Comparison of ENCODE assay signal across 24 cellular contexts in genomic region chr20:41573955-41574354, GRCh38. TPM values are rescaled to one million over a fixed set of nuclear protein-coding genes. Genes with fewer than 3 reads are reported as not detected.
DNase-seq lines count a peak whose midpoint lies in the region; ATAC-seq, FAIRE-seq and TF ChIP-seq lines count a peak whose summit lies in the region.
"Had no signal": no experiment of that assay in that cellular context is flagged by ENCODE, and none has a peak within 500 bp of the region (broad histone marks: within the 10 kb centered on the region; RNA-seq: fewer than 3 reads in every experiment).

No MANE protein-coding gene starts in this region.

- no peak overlapping the region for H3K9ac ChIP-seq in HepG2 (ENCODE audit: insufficient read depth, low read depth, low read length)
- no peak overlapping the region for H3K9ac ChIP-seq in OCI-LY3 (ENCODE audit: low read length)

- intact Hi-C loops in HepG2 (cut with micrococcal nuclease; ENCODE audit: unreplicated experiment) (no loop called here), right lobe of liver (cut with DNase I) (no loop called here), stomach (cut with DNase I; ENCODE audit: low total_unique reads) (no loop called here)

- FAIRE-seq in HepG2 (lab: Jason Lieb, UNC) = no peak
- FAIRE-seq: GM18507, islet of Langerhans had no signal

- no peaks in the 10 kb centered on the region for H3K27me3 ChIP-seq in HepG2 (ENCODE audit: control insufficient read depth in 1 of 2, insufficient read depth in 2 of 2, low read length in 2 of 2)
- no peaks in the 10 kb centered on the region for H3K27me3 ChIP-seq in right lobe of liver
- H3K27me3 ChIP-seq in OCI-LY3 (ENCODE audit: low read depth, low read length) = no peaks in the 10 kb centered on the region
- no peaks in the 10 kb centered on the region for H3K27me3 ChIP-seq in stomach
- H3K27me3 ChIP-seq: transverse colon had no signal

- H2AFZ ChIP-seq in HepG2 (ENCODE audit: low read length) = no peak overlapping the region
- H2AFZ ChIP-seq in OCI-LY3 (ENCODE audit: low read depth, low read length) = no peak overlapping the region

- H3K9me3 ChIP-seq in HepG2 (ENCODE audit: low read length) (peaks cover 10% of the 10 kb centered on the region), right lobe of liver (no peaks in the 10 kb centered on the region), OCI-LY3 (ENCODE audit: insufficient read depth, low read length) (no peaks in the 10 kb centered on the region), stomach (peaks cover 0 to 9% (median 0%) of the 10 kb centered on the region in 4 donors)
- H3K9me3 ChIP-seq: transverse colon had no signal

- ATAC-seq in HepG2 (no peak), right lobe of liver (no peak)
- ATAC-seq in effector memory CD8-positive, alpha-beta T cell (replicated peaks) = no peak
- ATAC-seq in activated T-cell treated with anti-CD3 and anti-CD28 coated beads, Interleukin-2, amount 50 U/mL, for 72 hours (replicated peaks in 1 of 2) = no peak
- ATAC-seq: PC-3 had no signal

- H3K4me1 ChIP-seq in HepG2 (ENCODE audit: insufficient read depth, low read length) (peaks cover 62% of the 10 kb centered on the region), right lobe of liver (peaks cover 0 to 30% (median 9%) of the 10 kb centered on the region in 4 donors), OCI-LY3 (ENCODE audit: low read length) (peaks cover 12% of the 10 kb centered on the region), stomach (peaks cover 0 to 96% (median 60%) of the 10 kb centered on the region in 4 donors)

- H3K27ac ChIP-seq in HepG2 (ENCODE audit: extremely low read length, insufficient read depth, low read length) (no peak overlapping the region), right lobe of liver (no peak overlapping the region), OCI-LY3 (ENCODE audit: low read length) (no peak overlapping the region), stomach (peak overlapping the region in 1 of 5 donors; percentile 14)
- H3K27ac ChIP-seq: transverse colon had no signal

- BruUV-seq in HepG2 (replicated peaks; lab: Mats Ljungman, UMichigan) = no TSS peak

- no peak for TF ChIP-seq EP300 in HepG2 (IDR thresholded peaks at IDR 0.05; ENCODE audit: low read depth in 2 of 2, low read length in 2 of 2)
- TF ChIP-seq EP300 in HepG2 (CRISPR knock-in tag; IDR thresholded peaks at IDR 0.05; ENCODE audit: borderline replicate concordance) = no peak
- TF ChIP-seq EP300 in stomach (IDR thresholded peaks at IDR 0.05) = no peak

- H3K27me3 Mint-ChIP-seq in effector memory CD8-positive, alpha-beta T cell = no peaks in the 10 kb centered on the region
- no peaks in the 10 kb centered on the region for H3K27me3 Mint-ChIP-seq in activated T-cell treated with anti-CD3 and anti-CD28 coated beads, Interleukin-2, amount 50 U/mL, for 72 hours (ENCODE audit: low read depth)

- H3K9me3 Mint-ChIP-seq in effector memory CD8-positive, alpha-beta T cell = no peaks in the 10 kb centered on the region
- peaks cover 1 to 3% of the 10 kb centered on the region in 2 donors for H3K9me3 Mint-ChIP-seq in activated T-cell treated with anti-CD3 and anti-CD28 coated beads, Interleukin-2, amount 50 U/mL, for 72 hours

- H3K36me3 Mint-ChIP-seq in effector memory CD8-positive, alpha-beta T cell (ENCODE audit: insufficient read depth) = peaks cover 6% of the 10 kb centered on the region
- H3K36me3 Mint-ChIP-seq in activated T-cell treated with anti-CD3 and anti-CD28 coated beads, Interleukin-2, amount 50 U/mL, for 72 hours (ENCODE audit: insufficient read depth in 2 of 2) = peaks cover 0 to 3% of the 10 kb centered on the region in 2 donors

- no peak for TF ChIP-seq RAD21 in HepG2 (CRISPR knock-in tag; IDR thresholded peaks at IDR 0.05)

- CTCF ChIA-PET in HepG2 (lab: Yijun Ruan, JAX; ENCODE audit: low intra/inter-chr PET ratio, low total read pairs) = no interaction called here

- peaks cover 46% of the 10 kb centered on the region for H4K20me1 ChIP-seq in HepG2 (ENCODE audit: insufficient read depth, low read length)
- peaks cover 66% of the 10 kb centered on the region for H4K20me1 ChIP-seq in OCI-LY3 (ENCODE audit: insufficient read depth, low read length)

- H3K36me3 ChIP-seq in HepG2 (replicated peaks in 1 of 2; ENCODE audit: control insufficient read depth in 1 of 2, insufficient read depth in 2 of 2, low read length in 2 of 2) (no peaks in the 10 kb centered on the region), right lobe of liver (no peaks in the 10 kb centered on the region), OCI-LY3 (replicated peaks; ENCODE audit: low read depth, low read length) (peaks cover 6% of the 10 kb centered on the region), stomach (no peaks in the 10 kb centered on the region)
- H3K36me3 ChIP-seq: transverse colon had no signal

- no peak for TF ChIP-seq POLR2A in HepG2 (IDR thresholded peaks at IDR 0.05; ENCODE audit: insufficient read depth in 1 of 2, low read depth in 2 of 2, low read length in 2 of 2)
- no peak for TF ChIP-seq POLR2A in right lobe of liver (IDR thresholded peaks at IDR 0.05)
- TF ChIP-seq POLR2A in stomach (IDR thresholded peaks at IDR 0.05) = no peak

- in situ Hi-C loops in HepG2 (cut with HindIII; ENCODE audit: extremely low pct_ligation_motif_present, low pct_unique_long_range_greater_than_20kb) = no loop called here

- peak overlapping the region; percentile 20 to 67 for H3K27ac Mint-ChIP-seq in effector memory CD8-positive, alpha-beta T cell
- no peak overlapping the region for H3K27ac Mint-ChIP-seq in activated T-cell treated with anti-CD3 and anti-CD28 coated beads, Interleukin-2, amount 50 U/mL, for 72 hours

- H3K4me1 Mint-ChIP-seq in effector memory CD8-positive, alpha-beta T cell (ENCODE audit: low read depth in 2 of 2) = peaks cover 49 to 77% of the 10 kb centered on the region in 2 donors
- H3K4me1 Mint-ChIP-seq in activated T-cell treated with anti-CD3 and anti-CD28 coated beads, Interleukin-2, amount 50 U/mL, for 72 hours (ENCODE audit: low read depth) = peaks cover 51% of the 10 kb centered on the region

- H3K4me2 ChIP-seq in HepG2 (ENCODE audit: low read depth, low read length) = no peak overlapping the region
- H3K4me2 ChIP-seq in OCI-LY3 (ENCODE audit: low read length) = peak overlapping the region; percentile 36

- POLR2A ChIA-PET in HepG2 (lab: Yijun Ruan, JAX) = interaction anchor here (0.9 to 1.6 kb wide), 2 partner anchors 13 to 44 kb away, joined by 3 read pairs; partner anchors contain the start of gene CHD6

- DNase-seq in HepG2 (ENCODE audit: low spot score) (no peak), right lobe of liver (no peak), putamen (ENCODE audit: low spot score) (no peak), stomach (no peak), cerebellum (ENCODE audit: low spot score) (no peak)
- no peak for DNase-seq in effector memory CD8-positive, alpha-beta T cell
- no peak for DNase-seq in activated T-cell treated with anti-CD3 and anti-CD28 coated beads, Interleukin-2, amount 50 U/mL, for 72 hours
- DNase-seq: activated CD4-positive, CD25-positive, alpha-beta regulatory T cell treated with anti-CD3 and anti-CD28 coated beads, Interleukin-2, amount 50 U/mL, for 72 hours; activated CD8-positive, alpha-beta memory T cell treated with anti-CD3 and anti-CD28 coated beads for 24 hours; effector CD4-positive, alpha-beta T cell; GOT3; mesenchymal stem cell; NCI-H1048; NCI-H2029; NCI-H510A; PC-3; retina; stimulated activated naive CD4-positive, alpha-beta T cell; T-helper 9 cell; transverse colon had no signal

- 92% methylated on average over 2 of the region's 2 CpGs for WGBS in HepG2 (ENCODE audit: low lambda C conversion rate)
- 55% methylated on average over 2 of the region's 2 CpGs for WGBS in right lobe of liver (ENCODE audit: insufficient coverage, low coverage, low lambda C conversion rate, missing lambda C conversion rate)
- 50 to 69% (median 58%) methylated on average over 2 of the region's 2 CpGs for WGBS in stomach, 5 donors

- TF ChIP-seq CTCF in HepG2 (CRISPR knock-in tag; IDR thresholded peaks at IDR 0.05) (no peak), right lobe of liver (IDR thresholded peaks at IDR 0.05) (no peak), OCI-LY3 (IDR thresholded peaks at IDR 0.05; ENCODE audit: low read depth, low read length) (no peak), stomach (IDR thresholded peaks at IDR 0.05) (no peak)

- H3K79me2 ChIP-seq in HepG2 (ENCODE audit: insufficient read depth, low read length) = peaks cover 91% of the 10 kb centered on the region
- peaks cover 85% of the 10 kb centered on the region for H3K79me2 ChIP-seq in OCI-LY3 (ENCODE audit: low read length)

- peak overlapping the region; percentile 57 to 58 for H3K4me3 Mint-ChIP-seq in effector memory CD8-positive, alpha-beta T cell
- H3K4me3 Mint-ChIP-seq in activated T-cell treated with anti-CD3 and anti-CD28 coated beads, Interleukin-2, amount 50 U/mL, for 72 hours = no peak overlapping the region
- H3K4me3 Mint-ChIP-seq: neural crest cell had no signal

- no peak overlapping the region for H3K4me3 ChIP-seq in HepG2 (replicated peaks in 1 of 3; ENCODE audit: insufficient read depth in 1 of 3, low read depth in 2 of 3, low read length in 3 of 3)
- H3K4me3 ChIP-seq in right lobe of liver = no peak overlapping the region
- H3K4me3 ChIP-seq in OCI-LY3 (ENCODE audit: low read length) = peak overlapping the region; percentile 19; the same call in 1 of the 2 replicates
- no peak overlapping the region for H3K4me3 ChIP-seq in stomach
- H3K4me3 ChIP-seq: transverse colon had no signal

RNA-seq across cellular contexts. Expression of gene CHD6, which starts 44.2 kb away (rescaled TPM):
- total RNA-seq in HepG2 (2016; rRNA removed; fragmentation: Illumina TruSeq; extraction: Trizol) (33.9 and 52.0 TPM in 2 replicates), right lobe of liver (10 to 100 TPM in 5 of 6 experiments, 1 to 10 TPM in 1; 9.3 to 24.1 (median 16.6) TPM), stomach (10 to 100 TPM; 35.7 to 84.6 (median 57.2) TPM), cerebellum (92.9 TPM)
- total RNA-seq in HepG2 (2016; cell fraction: cytosol; rRNA removed; fragmentation: Illumina TruSeq; extraction: Trizol; ENCODE audit: low read depth) = 383 and 424 TPM in 2 replicates
- total RNA-seq in HepG2 (2016; cell fraction: insoluble cytoplasmic fraction; rRNA removed; fragmentation: Illumina TruSeq; extraction: Trizol) = 30.5 and 56.1 TPM in 2 replicates
- total RNA-seq in HepG2 (2016; cell fraction: membrane; rRNA removed; fragmentation: Illumina TruSeq; extraction: Trizol) = 103 and 120 TPM in 2 replicates
- 105 and 132 TPM in 2 replicates for total RNA-seq in HepG2 (2016; cell fraction: nucleus; rRNA removed; fragmentation: Illumina TruSeq; extraction: Trizol)
- polyA plus RNA-seq in HepG2 (2011; rRNA removed) (14.0 and 14.4 TPM in 2 replicates), stomach (10 to 100 TPM in 1 of 3 donors, 1 to 10 TPM in 2; 4.4 to 81.7 (median 4.5) TPM)
- 6.8 and 8.2 TPM in 2 replicates for polyA plus RNA-seq in HepG2 (2011; cell fraction: cytosol; rRNA removed)
- polyA plus RNA-seq in HepG2 (2011; cell fraction: nucleus; rRNA removed) = 66.8 and 70.6 TPM in 2 replicates
- 21.8 and 27.4 TPM in 2 replicates for polyA plus RNA-seq in HepG2 (2012)
- polyA plus RNA-seq in HepG2 (2016; cell fraction: cytosol; fragmentation: Illumina TruSeq; extraction: Trizol; ENCODE audit: low read depth) = 0.45 and 0.47 TPM in 2 replicates
- 8.5 and 8.8 TPM in 2 replicates for polyA plus RNA-seq in HepG2 (2016; cell fraction: insoluble cytoplasmic fraction; fragmentation: Illumina TruSeq; extraction: Trizol; ENCODE audit: low read depth)
- 0.95 and 1.2 TPM in 2 replicates for polyA plus RNA-seq in HepG2 (2016; cell fraction: membrane; fragmentation: Illumina TruSeq; extraction: Trizol; ENCODE audit: low read depth)
- polyA plus RNA-seq in HepG2 (2016; cell fraction: nucleus; fragmentation: Illumina TruSeq; extraction: Trizol; ENCODE audit: insufficient read depth, low read depth) = 53.6 and 57.4 TPM in 2 replicates
- polyA minus RNA-seq in HepG2 (2011; rRNA and poly(A)+ RNA removed; ENCODE audit: low replicate concordance) = 24.1 and 40.6 TPM in 2 replicates
- polyA minus RNA-seq in HepG2 (2011; cell fraction: cytosol; rRNA and poly(A)+ RNA removed) = 16.1 and 19.3 TPM in 2 replicates
- 257 and 299 TPM in 2 replicates for polyA minus RNA-seq in HepG2 (2011; cell fraction: nucleus; rRNA and poly(A)+ RNA removed)
- 10 to 100 TPM; 35.8 to 37.7 TPM for total RNA-seq in activated T-cell treated with anti-CD3 and anti-CD28 coated beads, Interleukin-2, amount 50 U/mL, for 72 hours

Comparison
In these comparisons a context has a peak if more than half of its experiments do, and no peak if none do; other contexts are left out.
1. H3K4me3 Mint-ChIP-seq: peak in effector memory CD8-positive, alpha-beta T cell (2 of 2); none in activated T-cell treated with anti-CD3 and anti-CD28 coated beads, Interleukin-2, amount 50 U/mL, for 72 hours (0 of 2).